ENCODE assay signal across 19 cellular contexts in the genomic region with DNA sequence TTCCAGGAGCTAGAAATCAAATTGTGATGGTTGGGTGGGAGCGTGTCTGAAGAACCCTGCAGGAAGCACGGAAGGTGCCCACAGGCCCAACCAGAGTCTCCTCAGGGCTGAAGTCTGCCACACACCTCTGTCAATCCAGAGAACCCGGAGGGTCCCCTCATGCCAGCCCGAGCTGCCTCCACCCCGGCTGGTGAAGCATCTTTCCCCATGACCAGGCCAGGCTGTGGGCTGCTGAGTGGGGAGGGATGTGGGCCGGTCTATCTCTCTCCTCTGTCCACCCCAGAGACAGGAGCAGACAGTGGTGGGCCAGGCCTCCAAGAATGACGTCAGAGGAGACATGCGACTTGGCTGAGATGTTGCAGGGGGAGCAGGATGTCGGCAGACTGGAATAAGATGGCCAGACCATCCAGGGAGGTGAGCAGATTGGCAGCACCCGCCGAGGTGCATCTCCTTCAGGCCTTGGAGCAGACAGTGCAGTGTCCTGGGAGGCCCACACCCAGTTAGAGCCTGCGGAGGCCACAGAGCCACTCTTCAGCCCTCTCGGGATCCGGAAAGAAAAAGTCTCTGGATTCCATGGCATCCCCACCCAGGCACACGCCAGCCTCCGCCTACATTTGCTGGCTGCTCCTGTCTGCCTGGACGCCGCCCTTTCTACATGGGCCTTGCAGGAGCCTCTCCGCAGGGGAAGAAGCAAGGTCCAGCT.
"Had no signal": no experiment of that assay in that cellular context is flagged by ENCODE, and none has a peak within 500 bp of the region (broad histone marks: within the 10 kb centered on the region; RNA-seq: fewer than 3 reads in every experiment).

No MANE protein-coding gene starts in this region.

- H3K27ac ChIP-seq: SJSA1, SK-N-MC had no signal

- H3K36me3 ChIP-seq: SJSA1 had no signal

- H3K4me3 ChIP-seq: SJSA1, SK-N-MC had no signal

- H3K4me1 ChIP-seq: SJSA1 had no signal

- H3K9me3 ChIP-seq: SJSA1 had no signal

- DNase-seq: KBM-7, MV-4-11, NCI-H1048, NCI-H1105, NCI-H1417 treated with DMSO at 0.1 percent for 48 hours, NCI-H146, NCI-H1694 treated with DMSO at 0.1 percent for 48 hours, NCI-H1930, NCI-H2081, NCI-H2107, NCI-H2227 treated with DMSO at 0.1 percent for 48 hours, NCI-H524 treated with DMSO at 0.1 percent for 48 hours, NCI-H69, NCI-H774, Right ventricle myocardium superior, RPMI8226, SIG-M5 had no signal
